ENCODE assay signal across 8 cellular contexts in genomic region chr9:135150981-135151380, GRCh38.
"Had no signal": no experiment of that assay in that cellular context is flagged by ENCODE, and none has a peak within 500 bp of the region (broad histone marks: within the 10 kb centered on the region; RNA-seq: fewer than 3 reads in every experiment).

No MANE protein-coding gene starts in this region.

- DNase-seq: GM23248, GOT3, H9, HCEC 1CT, KBM-7 had no signal

- ATAC-seq: HepG2 had no signal

- H3K4me3 ChIP-seq: GM23248 had no signal

- H2AFZ ChIP-seq: GM23248 had no signal

- FAIRE-seq: H54, HepG2 had no signal

- H3K27ac ChIP-seq: GM23248, HL-60 had no signal
